In genomic region chr6:108560463-108561308, GRCh38 we compare ENCODE assay signal across 8 cellular contexts. TPM values are rescaled to one million over a fixed set of nuclear protein-coding genes. Genes with fewer than 3 reads are reported as not detected.
A peak's percentile ranks its signal among the peaks of the same experiment; 100 is the strongest.
DNase-seq lines count a peak whose midpoint lies in the region; ATAC-seq and TF ChIP-seq lines count a peak whose summit lies in the region.

Gene FOXO3 (plus strand): TSS chr6:108560917. CDS start chr6:108561209, 292 bp downstream.

- ATAC-seq in HG03457 (IDR thresholded peaks at IDR 0.05; ENCODE audit: unreplicated experiment): no peak

- H3K4me3 Mint-ChIP-seq in endothelial cell (ENCODE audit: unreplicated experiment): peak within 1 kb of the TSS; percentile 98

- peaks cover 16% of the 10 kb centered on the region for H3K27me3 Mint-ChIP-seq in endothelial cell (ENCODE audit: unreplicated experiment)

- TF ChIP-seq CTCF in AG09309 (IDR thresholded peaks at IDR 0.05; ENCODE audit: control insufficient read depth, insufficient read depth, low read depth, low read length, missing control alignments): no peak
- TF ChIP-seq CTCF in endothelial cell (IDR thresholded peaks at IDR 0.05; ENCODE audit: unreplicated experiment): no peak

- H3K27ac Mint-ChIP-seq in endothelial cell (ENCODE audit: unreplicated experiment): peak within 1 kb of the TSS; percentile 61

- no peaks in the 10 kb centered on the region for H3K9me3 Mint-ChIP-seq in endothelial cell (ENCODE audit: unreplicated experiment)

- no peak for DNase-seq in AG09309 (ENCODE audit: low read depth)
- peak; percentile 77 for DNase-seq in GOT3 (lab: John Stamatoyannopoulos, UW)
- peak; percentile 49 to 73 for DNase-seq in NOMO-1 (lab: John Stamatoyannopoulos, UW; ENCODE audit: unreplicated experiment in 2 of 2)
- DNase-seq in activated T-cell treated with anti-CD3 and anti-CD28 coated beads for 1 hour (ENCODE audit: low read depth): peak; percentile 47
- DNase-seq in endothelial cell (ENCODE audit: low spot score): peak; percentile 86
- DNase-seq in mesenteric fat pad (ENCODE audit: low spot score): peak; percentile 97
- peak; percentile 35 to 55 for DNase-seq in stimulated activated CD8-positive, alpha-beta memory T cell treated with anti-CD3 and anti-CD28 coated beads, Interleukin-2, amount 100 ng/mL, for 1 hour (ENCODE audit: low read depth in 2 of 2)

- peaks cover 13% of the 10 kb centered on the region for H3K36me3 Mint-ChIP-seq in endothelial cell (ENCODE audit: low read depth, unreplicated experiment)

- H3K4me1 Mint-ChIP-seq in endothelial cell (ENCODE audit: unreplicated experiment): peaks cover 41% of the 10 kb centered on the region

- H3K4me3 ChIP-seq in AG09309 (ENCODE audit: control insufficient read depth, low read depth, low read length): peak within 1 kb of the TSS; percentile 97

RNA-seq across cellular contexts. Expression of gene FOXO3, which starts in this region (rescaled TPM):
- total RNA-seq in endothelial cell (ENCODE audit: unreplicated experiment) (34.6 TPM), mesenteric fat pad (94.0 TPM)
